In genomic region chr22:19909350-19910179, GRCh38 we compare ENCODE assay signal across 9 cellular contexts. TPM values are rescaled to one million over a fixed set of nuclear protein-coding genes. Genes with fewer than 3 reads are reported as not detected.
DNase-seq lines count a peak whose midpoint lies in the region; ATAC-seq, FAIRE-seq and TF ChIP-seq lines count a peak whose summit lies in the region.
"Had no signal": no experiment of that assay in that cellular context is flagged by ENCODE, and none has a peak within 500 bp of the region (broad histone marks: within the 10 kb centered on the region; RNA-seq: fewer than 3 reads in every experiment).

No MANE protein-coding gene starts in this region.

- H3K27ac ChIP-seq in prostate gland, result peak overlapping the region in 1 of 2 donors; percentile 23

- H3K4me3 ChIP-seq in NB4 (ENCODE audit: low read depth, low read length) (no peak overlapping the region), prostate gland (no peak overlapping the region)

- H3K9me3 ChIP-seq in prostate gland, result no peaks in the 10 kb centered on the region

- H3K27me3 ChIP-seq in prostate gland (replicated peaks; ENCODE audit: insufficient read depth), result no peaks in the 10 kb centered on the region

- DNase-seq in G401 (ENCODE audit: low spot score) (peak; percentile 89), NB4 (ENCODE audit: low read depth) (peak; percentile 84), SW 1271 (lab: John Stamatoyannopoulos, UW) (peak; percentile 10 to 53), cardiac septum (ENCODE audit: low spot score) (peak; percentile 89), prostate gland (ENCODE audit: low spot score) (peak; percentile 86), urothelium cell line (ENCODE audit: low spot score) (peak; percentile 92)
- peak; percentile 75 for DNase-seq in activated naive CD8-positive, alpha-beta T cell treated with anti-CD3 and anti-CD28 coated beads for 36 hours

- H3K4me1 ChIP-seq in prostate gland (replicated peaks), result peaks cover 20% of the 10 kb centered on the region

- H3K9me3 Mint-ChIP-seq in activated naive CD8-positive, alpha-beta T cell treated with anti-CD3 and anti-CD28 coated beads for 36 hours, result no peaks in the 10 kb centered on the region
- H3K9me3 Mint-ChIP-seq: dendritic cell treated with granulocyte-macrophage colony-stimulating factor and Interleukin-4, amounts not matched to agents 40 ng/mL and 50 ng/mL, for 4 days had no signal

- 32% methylated on average over 6 of the region's 6 CpGs for WGBS in prostate gland

- intact Hi-C loops in cardiac septum (cut with DNase I) (loop anchor here (1.0 to 10.0 kb wide), 2 partner anchors 95 to 179 kb away; no protein-coding TSS in a partner anchor), prostate gland (cut with DNase I) (loop anchor here (1.0 kb wide), 1 partner anchor 178 kb away; no protein-coding TSS in a partner anchor)

- no peak overlapping the region for H3K4me3 Mint-ChIP-seq in activated naive CD8-positive, alpha-beta T cell treated with anti-CD3 and anti-CD28 coated beads for 36 hours
- H3K4me3 Mint-ChIP-seq: dendritic cell treated with granulocyte-macrophage colony-stimulating factor and Interleukin-4, amounts not matched to agents 40 ng/mL and 50 ng/mL, for 4 days had no signal

- H3K27ac Mint-ChIP-seq in activated naive CD8-positive, alpha-beta T cell treated with anti-CD3 and anti-CD28 coated beads for 36 hours, result peak overlapping the region; percentile 10
- H3K27ac Mint-ChIP-seq: dendritic cell treated with granulocyte-macrophage colony-stimulating factor and Interleukin-4, amounts not matched to agents 40 ng/mL and 50 ng/mL, for 4 days had no signal

- no peak for ATAC-seq in HG03108 (IDR thresholded peaks at IDR 0.05; ENCODE audit: unreplicated experiment)

- peaks cover 2% of the 10 kb centered on the region for H3K4me1 Mint-ChIP-seq in activated naive CD8-positive, alpha-beta T cell treated with anti-CD3 and anti-CD28 coated beads for 36 hours

- in situ Hi-C loops in G401 (cut with HindIII; ENCODE audit: low sequenced_read_pairs), result no loop called here

- no peak for TF ChIP-seq POLR2A in NB4 (IDR thresholded peaks at IDR 0.05; ENCODE audit: extremely low read depth, insufficient read length)
- no peak for TF ChIP-seq POLR2A in prostate gland (IDR thresholded peaks at IDR 0.05)

- peaks cover 21% of the 10 kb centered on the region for H3K36me3 Mint-ChIP-seq in activated naive CD8-positive, alpha-beta T cell treated with anti-CD3 and anti-CD28 coated beads for 36 hours

- peaks cover 0 to 3% of the 10 kb centered on the region in 2 donors for H3K36me3 ChIP-seq in prostate gland

- TF ChIP-seq CTCF in NB4 (IDR thresholded peaks at IDR 0.05; ENCODE audit: low read depth, low read length) (peak; percentile 90), prostate gland (IDR thresholded peaks at IDR 0.05) (peak; percentile 83 to 96 (median 92))

- FAIRE-seq in urothelium cell line (lab: Jason Lieb, UNC), result peak; percentile 100

- H3K27me3 Mint-ChIP-seq in activated naive CD8-positive, alpha-beta T cell treated with anti-CD3 and anti-CD28 coated beads for 36 hours, result no peaks in the 10 kb centered on the region
- H3K27me3 Mint-ChIP-seq: dendritic cell treated with granulocyte-macrophage colony-stimulating factor and Interleukin-4, amounts not matched to agents 40 ng/mL and 50 ng/mL, for 4 days had no signal

RNA-seq across cellular contexts. Expression of gene COMT, which starts 32.0 kb away (rescaled TPM):
- 142 and 187 TPM in 2 replicates for total RNA-seq in G401 (2014; rRNA removed; shearing (Covaris generic))
- total RNA-seq in activated naive CD8-positive, alpha-beta T cell treated with anti-CD3 and anti-CD28 coated beads for 36 hours, result 10 to 100 TPM; 76.1 to 79.6 TPM
- 97.1 TPM for total RNA-seq in cardiac septum
- total RNA-seq in prostate gland, result 100 to 1,000 TPM; 456 to 513 TPM

RNA-seq across cellular contexts. Expression of gene TXNRD2, which starts 32.1 kb away (rescaled TPM):
- 86.5 and 96.6 TPM in 2 replicates for total RNA-seq in G401 (2014; rRNA removed; shearing (Covaris generic))
- total RNA-seq in activated naive CD8-positive, alpha-beta T cell treated with anti-CD3 and anti-CD28 coated beads for 36 hours, result 10 to 100 TPM; 20.3 to 20.9 TPM
- total RNA-seq in cardiac septum (33.3 TPM), prostate gland (10 to 100 TPM; 62.1 to 84.5 TPM)

RNA-seq across cellular contexts. Expression of gene GNB1L, which starts 54.9 kb away (rescaled TPM):
- 20.4 TPM in 2 replicates for total RNA-seq in G401 (2014; rRNA removed; shearing (Covaris generic))
- total RNA-seq in activated naive CD8-positive, alpha-beta T cell treated with anti-CD3 and anti-CD28 coated beads for 36 hours, result 10 to 100 TPM; 14.5 TPM
- total RNA-seq in cardiac septum (2.0 TPM), prostate gland (10 to 100 TPM in 1 of 2 donors, 1 to 10 TPM in 1; 5.6 to 12.0 TPM)

RNA-seq across cellular contexts. Expression of gene RTL10, which starts 54.9 kb away (rescaled TPM):
- total RNA-seq in G401 (2014; rRNA removed; shearing (Covaris generic)), result 4.6 and 11.0 TPM in 2 replicates
- 10 to 100 TPM; 18.7 to 23.1 TPM for total RNA-seq in activated naive CD8-positive, alpha-beta T cell treated with anti-CD3 and anti-CD28 coated beads for 36 hours
- total RNA-seq in cardiac septum (6.3 TPM), prostate gland (10 to 100 TPM; 15.7 to 41.9 TPM)

Comparison
In these comparisons a context has a peak if more than half of its experiments do, and no peak if none do; other contexts are left out.
1. DNase-seq: peak in every context shown above with its lines; median percentile 92 in urothelium cell line; 89 in G401; 89 in cardiac septum; 86 in prostate gland; 84 in NB4; 75 in activated naive CD8-positive, alpha-beta T cell treated with anti-CD3 and anti-CD28 coated beads for 36 hours; 32 in SW 1271.